In the genomic region with DNA sequence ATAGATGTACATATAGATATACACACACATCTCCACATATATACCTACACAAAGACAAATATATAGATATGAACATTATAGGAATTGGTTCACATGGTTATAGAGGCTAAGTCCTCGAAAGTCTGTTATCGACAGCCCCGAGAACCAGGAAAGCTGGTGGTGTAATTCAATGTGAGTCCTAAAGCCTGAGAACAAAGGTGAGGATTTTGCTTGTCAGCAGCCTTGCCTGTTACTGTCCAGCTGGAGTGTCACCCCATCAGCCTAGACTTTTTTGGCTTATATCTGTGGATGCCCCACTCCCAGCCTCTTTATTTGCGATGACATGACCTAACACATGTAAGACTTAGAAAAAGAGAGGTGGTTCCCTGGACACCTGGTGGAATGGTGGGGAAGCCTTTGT, we compare ENCODE assay signal across 13 cellular contexts.
A peak's percentile ranks its signal among the peaks of the same experiment; 100 is the strongest.
DNase-seq lines count a peak whose midpoint lies in the region; ATAC-seq, FAIRE-seq and TF ChIP-seq lines count a peak whose summit lies in the region.
"Had no signal": no experiment of that assay in that cellular context is flagged by ENCODE, and none has a peak within 500 bp of the region (broad histone marks: within the 10 kb centered on the region; RNA-seq: fewer than 3 reads in every experiment).

No MANE protein-coding gene starts in this region.

- FAIRE-seq in urothelium cell line (lab: Jason Lieb, UNC), result no peak

- H3K27me3 Mint-ChIP-seq in memory B cell, result peaks cover under 1% of the 10 kb centered on the region
- H3K27me3 Mint-ChIP-seq in chondrocyte (ENCODE audit: low read depth), result peaks cover 4% of the 10 kb centered on the region

- H3K9ac ChIP-seq in GM23248, result no peak overlapping the region
- no peak overlapping the region; the same call in 1 of the 2 replicates for H3K9ac ChIP-seq in MM.1S (ENCODE audit: low read length)

- H3K4me3 Mint-ChIP-seq in memory B cell (peak overlapping the region; percentile 76), chondrocyte (ENCODE audit: unreplicated experiment) (no peak overlapping the region)
- H3K4me3 Mint-ChIP-seq: nephron had no signal

- H3K9me3 ChIP-seq in GM23248 (ENCODE audit: low read depth) (no peaks in the 10 kb centered on the region), MM.1S (replicated peaks; ENCODE audit: insufficient read depth, low read length) (no peaks in the 10 kb centered on the region)
- H3K9me3 ChIP-seq: thyroid gland had no signal

- H3F3A ChIP-seq in GM23248 (ENCODE audit: insufficient read depth) (peaks cover 16% of the 10 kb centered on the region; the same call in 1 of the 2 replicates), MM.1S (ENCODE audit: insufficient read depth, low read length) (peaks cover 6% of the 10 kb centered on the region)

- H3K4me2 ChIP-seq in GM23248 (ENCODE audit: unreplicated experiment), result no peak overlapping the region
- peak overlapping the region; percentile 66 for H3K4me2 ChIP-seq in MM.1S (ENCODE audit: low read depth, low read length)

- H3K9me3 Mint-ChIP-seq in memory B cell, result no peaks in the 10 kb centered on the region
- no peaks in the 10 kb centered on the region for H3K9me3 Mint-ChIP-seq in chondrocyte (ENCODE audit: low read depth)
- H3K9me3 Mint-ChIP-seq: nephron had no signal

- in situ Hi-C loops in GM23248 (cut with MboI), result loop anchor here (5.0 kb wide), 1 partner anchor 465 kb away; no protein-coding TSS in a partner anchor

- TF ChIP-seq CTCF in MM.1S (IDR thresholded peaks at IDR 0.05; ENCODE audit: low read length) (no peak), chondrocyte (IDR thresholded peaks at IDR 0.05) (no peak)

- no peak overlapping the region for H3K4me3 ChIP-seq in GM23248
- peak overlapping the region; percentile 36 for H3K4me3 ChIP-seq in MM.1S (ENCODE audit: low read length)
- H3K4me3 ChIP-seq: thyroid gland had no signal

- H3K36me3 ChIP-seq in GM23248 (ENCODE audit: low read depth) (no peaks in the 10 kb centered on the region), MM.1S (replicated peaks; ENCODE audit: insufficient read depth, low read length) (no peaks in the 10 kb centered on the region)
- H3K36me3 ChIP-seq: thyroid gland had no signal

- peak overlapping the region; percentile 93 for H3K27ac Mint-ChIP-seq in memory B cell
- no peak overlapping the region for H3K27ac Mint-ChIP-seq in chondrocyte (ENCODE audit: unreplicated experiment)

- peaks cover 19% of the 10 kb centered on the region for H3K4me1 Mint-ChIP-seq in memory B cell
- H3K4me1 Mint-ChIP-seq in chondrocyte (ENCODE audit: low read depth), result no peaks in the 10 kb centered on the region

- H3K27ac ChIP-seq in GM23248 (no peak overlapping the region), MM.1S (ENCODE audit: low read length) (no peak overlapping the region)
- H3K27ac ChIP-seq: thyroid gland had no signal

- no peaks in the 10 kb centered on the region for H3K79me2 ChIP-seq in GM23248 (ENCODE audit: insufficient read depth)
- no peaks in the 10 kb centered on the region for H3K79me2 ChIP-seq in MM.1S (ENCODE audit: low read length)

- H4K20me1 ChIP-seq in GM23248 (ENCODE audit: insufficient read depth) (no peaks in the 10 kb centered on the region), MM.1S (ENCODE audit: insufficient read depth, low read length) (no peaks in the 10 kb centered on the region)

- H2AFZ ChIP-seq in GM23248, result 0 out of 2 replicates have a peak overlapping the region, but pooled peaks have one; percentile 61
- peak overlapping the region; percentile 66 for H2AFZ ChIP-seq in MM.1S (ENCODE audit: low read length)

- DNase-seq in GM23248 (no peak), MM.1S (no peak), memory B cell (ENCODE audit: low spot score in 2 of 2) (no peak), NCI-H187 treated with DMSO at 0.1 percent for 48 hours (lab: John Stamatoyannopoulos, UW) (no peak), chondrocyte (ENCODE audit: low spot score) (no peak), urothelium cell line (ENCODE audit: low spot score) (no peak)
- DNase-seq: activated effector memory CD4-positive, alpha-beta T cell treated with Interleukin-2 at 50 U/mL for 16 hours; dermis blood vessel endothelial cell; hypothalamus; NCI-H2029; thyroid gland had no signal

- ATAC-seq in GM18502 (IDR thresholded peaks at IDR 0.05; ENCODE audit: poor library complexity, unreplicated experiment) (peak; percentile 20), memory B cell (ENCODE audit: low read depth) (no peak)

- H3K27me3 ChIP-seq in GM23248 (replicated peaks; ENCODE audit: insufficient read depth) (no peaks in the 10 kb centered on the region), MM.1S (replicated peaks; ENCODE audit: insufficient read depth, low read length) (no peaks in the 10 kb centered on the region)
- H3K27me3 ChIP-seq: thyroid gland had no signal

- no peaks in the 10 kb centered on the region for H3K36me3 Mint-ChIP-seq in memory B cell
- H3K36me3 Mint-ChIP-seq in chondrocyte (ENCODE audit: low read depth), result no peaks in the 10 kb centered on the region

- H3K4me1 ChIP-seq in GM23248 (ENCODE audit: insufficient read depth), result peaks cover 17% of the 10 kb centered on the region
- peaks cover 20% of the 10 kb centered on the region for H3K4me1 ChIP-seq in MM.1S (ENCODE audit: low read length)
- H3K4me1 ChIP-seq: thyroid gland had no signal

- H3K9me2 ChIP-seq in GM23248 (ENCODE audit: insufficient read depth) (no peaks in the 10 kb centered on the region), MM.1S (replicated peaks; ENCODE audit: insufficient read depth, low read length) (no peaks in the 10 kb centered on the region)

- 99 to 100% methylated on average over 4 of the region's 4 CpGs for WGBS in GM23248 (ENCODE audit: low coverage in 1 of 2, low lambda C conversion rate in 2 of 2, missing lambda C conversion rate in 2 of 2), 2 experiments
